ENCODE assay signal across 9 cellular contexts in the genomic region with DNA sequence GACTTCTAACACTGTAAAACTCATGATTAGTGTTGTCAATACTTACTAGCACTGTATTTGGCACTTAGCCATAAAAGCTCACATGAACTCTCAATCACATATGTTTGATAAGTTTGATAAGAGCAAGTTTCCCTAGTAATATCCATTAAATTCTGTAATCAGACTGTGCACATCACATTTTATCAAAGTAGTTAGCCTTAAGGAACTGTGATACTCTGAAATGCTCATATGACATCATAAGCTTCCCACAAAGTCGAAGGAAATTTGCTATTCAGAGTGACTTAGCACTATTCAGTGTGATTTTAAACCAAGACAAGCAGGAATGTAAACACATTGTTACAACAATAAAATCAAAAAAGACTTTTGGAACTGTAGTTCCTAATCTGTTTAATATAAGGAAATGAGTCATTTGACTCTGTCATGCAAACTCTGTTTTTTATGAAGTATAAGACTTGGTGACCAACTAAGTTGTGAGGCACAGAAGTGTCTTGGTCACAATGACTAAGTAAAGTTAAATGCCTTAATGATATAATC. TPM values are rescaled to one million over a fixed set of nuclear protein-coding genes. Genes with fewer than 3 reads are reported as not detected.
DNase-seq lines count a peak whose midpoint lies in the region; ATAC-seq, FAIRE-seq and TF ChIP-seq lines count a peak whose summit lies in the region.
"Had no signal": no experiment of that assay in that cellular context is flagged by ENCODE, and none has a peak within 500 bp of the region (broad histone marks: within the 10 kb centered on the region; RNA-seq: fewer than 3 reads in every experiment).

No MANE protein-coding gene starts in this region.

- H3K27ac ChIP-seq in astrocyte (ENCODE audit: low read depth, low read length), result peak overlapping the region; percentile 92
- H3K27ac ChIP-seq in coronary artery, result no peak overlapping the region

- DNase-seq in astrocyte (ENCODE audit: low read depth), result peak; percentile 92
- DNase-seq in non-pigmented ciliary epithelial cell (ENCODE audit: low read depth), result peak; percentile 69
- DNase-seq in coronary artery (ENCODE audit: low spot score), result no peak
- DNase-seq in stimulated activated CD4-positive, alpha-beta T cell treated with anti-CD3 and anti-CD28 coated beads, Interleukin-4, amount 100 ng/mL, for 24 hours, result no peak
- DNase-seq: activated CD4-positive, alpha-beta T cell treated with anti-CD3 and anti-CD28 coated beads, Interleukin-2, amount 10 ng/mL, durations not matched to agents 7 days and 5 days had no signal

- no peaks in the 10 kb centered on the region for H3K36me3 ChIP-seq in astrocyte (ENCODE audit: insufficient read depth, low read length)

- H3K9me3 Mint-ChIP-seq in astrocyte (ENCODE audit: unreplicated experiment), result no peaks in the 10 kb centered on the region

- H3K79me2 ChIP-seq in astrocyte (ENCODE audit: insufficient read depth, low read length), result peaks cover 29% of the 10 kb centered on the region

- H3K27ac Mint-ChIP-seq in astrocyte (ENCODE audit: unreplicated experiment), result peak overlapping the region; percentile 63
- H3K27ac Mint-ChIP-seq: activated CD4-positive, alpha-beta T cell treated with anti-CD3 and anti-CD28 coated beads, Interleukin-2, amount 10 ng/mL, durations not matched to agents 7 days and 5 days had no signal

- ATAC-seq in GM18858 (IDR thresholded peaks at IDR 0.05; ENCODE audit: unreplicated experiment) (peak; percentile 69), HG03342 (IDR thresholded peaks at IDR 0.05; ENCODE audit: unreplicated experiment) (peak; percentile 49), HG03025 (IDR thresholded peaks at IDR 0.05; ENCODE audit: low FRiP score, unreplicated experiment) (no peak), HG03280 (IDR thresholded peaks at IDR 0.05; ENCODE audit: unreplicated experiment) (no peak)

- no peaks in the 10 kb centered on the region for H4K20me1 ChIP-seq in astrocyte (ENCODE audit: insufficient read depth, low read length)

- H3K4me1 Mint-ChIP-seq in astrocyte (ENCODE audit: low read depth, unreplicated experiment), result peaks cover 5% of the 10 kb centered on the region

- H2AFZ ChIP-seq in astrocyte (ENCODE audit: low read depth, low read length), result no peak overlapping the region

- no peak overlapping the region for H3K4me3 ChIP-seq in astrocyte (ENCODE audit: insufficient read depth, low read depth, low read length)
- no peak overlapping the region for H3K4me3 ChIP-seq in coronary artery

- peaks cover 6% of the 10 kb centered on the region for H3K36me3 Mint-ChIP-seq in astrocyte (ENCODE audit: low read depth, unreplicated experiment)

- H3K27me3 Mint-ChIP-seq in astrocyte (ENCODE audit: low read depth, unreplicated experiment), result no peaks in the 10 kb centered on the region
- H3K27me3 Mint-ChIP-seq: activated CD4-positive, alpha-beta T cell treated with anti-CD3 and anti-CD28 coated beads, Interleukin-2, amount 10 ng/mL, durations not matched to agents 7 days and 5 days had no signal

- peak overlapping the region; percentile 63 for H3K9ac ChIP-seq in astrocyte (ENCODE audit: low read length)

- peak; percentile 89 for FAIRE-seq in astrocyte (lab: Jason Lieb, UNC)

- TF ChIP-seq CTCF in astrocyte (IDR thresholded peaks at IDR 0.05; ENCODE audit: insufficient read depth, low read depth, low read length) (no peak), coronary artery (IDR thresholded peaks at IDR 0.05) (no peak)

- peaks cover 18% of the 10 kb centered on the region for H3K4me1 ChIP-seq in astrocyte (ENCODE audit: insufficient read depth, low read length)

- H3K9me3 ChIP-seq in astrocyte (ENCODE audit: insufficient read depth, low read depth, low read length), result no peaks in the 10 kb centered on the region

- peak overlapping the region; percentile 63 for H3K4me2 ChIP-seq in astrocyte (ENCODE audit: low read length)

- H3K4me3 Mint-ChIP-seq in astrocyte (ENCODE audit: unreplicated experiment), result no peak overlapping the region
- H3K4me3 Mint-ChIP-seq: activated CD4-positive, alpha-beta T cell treated with anti-CD3 and anti-CD28 coated beads, Interleukin-2, amount 10 ng/mL, durations not matched to agents 7 days and 5 days had no signal

- H3K27me3 ChIP-seq in astrocyte (ENCODE audit: insufficient read depth, low read length), result no peaks in the 10 kb centered on the region

RNA-seq across cellular contexts. Expression of gene SLC7A11, which starts 6.7 kb away (rescaled TPM):
- total RNA-seq in astrocyte, result 33.1 and 33.8 TPM in 2 replicates

Comparison
In these comparisons a context has a peak if more than half of its experiments do, and no peak if none do; other contexts are left out.
1. ATAC-seq: peak in GM18858 (single experiment) and HG03342 (single experiment); none in HG03025 (single experiment) and HG03280 (single experiment).
2. DNase-seq: peak in astrocyte (single experiment) and non-pigmented ciliary epithelial cell (single experiment); none in coronary artery (single experiment) and stimulated activated CD4-positive, alpha-beta T cell treated with anti-CD3 and anti-CD28 coated beads, Interleukin-4, amount 100 ng/mL, for 24 hours (single experiment).